ENCODE assay signal across 8 cellular contexts in genomic region chr1:175887981-175888428, GRCh38.
DNase-seq lines count a peak whose midpoint lies in the region; ATAC-seq, FAIRE-seq and TF ChIP-seq lines count a peak whose summit lies in the region.

No MANE protein-coding gene starts in this region.

- no peaks in the 10 kb centered on the region for H3K4me1 ChIP-seq in OCI-LY1 (ENCODE audit: insufficient read depth, low read length, severe bottlenecking)

- H3K4me2 ChIP-seq in OCI-LY1 (ENCODE audit: low read length): no peak overlapping the region

- TF ChIP-seq CTCF in OCI-LY1 (IDR thresholded peaks at IDR 0.05; ENCODE audit: low read length) (peak; percentile 70), bronchial epithelial cell (IDR thresholded peaks at IDR 0.05; ENCODE audit: insufficient read depth, low read length, severe bottlenecking) (peak; percentile 89)

- no peak overlapping the region for H2AFZ ChIP-seq in OCI-LY1 (ENCODE audit: low read length)

- H4K20me1 ChIP-seq in OCI-LY1 (ENCODE audit: insufficient read depth, low read length): no peaks in the 10 kb centered on the region

- ATAC-seq in GM19351 (IDR thresholded peaks at IDR 0.05; ENCODE audit: unreplicated experiment) (peak; percentile 98), HG03469 (IDR thresholded peaks at IDR 0.05; ENCODE audit: unreplicated experiment) (peak; percentile 65)

- H3F3A ChIP-seq in OCI-LY1 (ENCODE audit: insufficient read depth, low read length): no peaks in the 10 kb centered on the region

- DNase-seq in DMS53 (lab: John Stamatoyannopoulos, UW): peak; percentile 81
- peak; percentile 34 for DNase-seq in bronchial epithelial cell (ENCODE audit: low read depth)
- peak; percentile 88 for DNase-seq in inferior parietal cortex (ENCODE audit: extremely low spot score)
- peak; percentile 5 to 8 for DNase-seq in stimulated activated CD8-positive, alpha-beta memory T cell treated with anti-CD3 and anti-CD28 coated beads, Interleukin-2, amount 100 ng/mL, for 48 hours (ENCODE audit: low read depth in 2 of 2)
- DNase-seq in activated effector memory CD4-positive, alpha-beta T cell treated with Interleukin-2 at 50 U/mL for 16 hours: no peak

- no peak overlapping the region for H3K4me3 ChIP-seq in OCI-LY1 (ENCODE audit: low read depth, low read length, poor library complexity, severe bottlenecking)
- H3K4me3 ChIP-seq in bronchial epithelial cell (ENCODE audit: low read depth, low read length): no peak overlapping the region

- H3K9ac ChIP-seq in OCI-LY1 (ENCODE audit: low read length): no peak overlapping the region

- no peak for FAIRE-seq in bronchial epithelial cell (lab: Jason Lieb, UNC)

- H3K36me3 ChIP-seq in OCI-LY1 (ENCODE audit: insufficient read depth, low read length): no peaks in the 10 kb centered on the region
- no peaks in the 10 kb centered on the region for H3K36me3 ChIP-seq in bronchial epithelial cell (ENCODE audit: control insufficient read depth, insufficient read depth, low read length)

- no peaks in the 10 kb centered on the region for H3K9me2 ChIP-seq in OCI-LY1 (ENCODE audit: low read depth, low read length)

- no peaks in the 10 kb centered on the region for H3K9me3 ChIP-seq in OCI-LY1 (ENCODE audit: low read length)

- no peaks in the 10 kb centered on the region for H3K27me3 ChIP-seq in OCI-LY1 (ENCODE audit: insufficient read depth, low read length)
- H3K27me3 ChIP-seq in bronchial epithelial cell (ENCODE audit: control insufficient read depth, insufficient read depth, low read length): no peaks in the 10 kb centered on the region

- H3K27ac ChIP-seq in OCI-LY1 (ENCODE audit: low read depth, low read length, poor library complexity, severe bottlenecking): no peak overlapping the region

- H3K79me2 ChIP-seq in OCI-LY1 (ENCODE audit: insufficient read depth, low read length): no peaks in the 10 kb centered on the region
